In the genomic region with DNA sequence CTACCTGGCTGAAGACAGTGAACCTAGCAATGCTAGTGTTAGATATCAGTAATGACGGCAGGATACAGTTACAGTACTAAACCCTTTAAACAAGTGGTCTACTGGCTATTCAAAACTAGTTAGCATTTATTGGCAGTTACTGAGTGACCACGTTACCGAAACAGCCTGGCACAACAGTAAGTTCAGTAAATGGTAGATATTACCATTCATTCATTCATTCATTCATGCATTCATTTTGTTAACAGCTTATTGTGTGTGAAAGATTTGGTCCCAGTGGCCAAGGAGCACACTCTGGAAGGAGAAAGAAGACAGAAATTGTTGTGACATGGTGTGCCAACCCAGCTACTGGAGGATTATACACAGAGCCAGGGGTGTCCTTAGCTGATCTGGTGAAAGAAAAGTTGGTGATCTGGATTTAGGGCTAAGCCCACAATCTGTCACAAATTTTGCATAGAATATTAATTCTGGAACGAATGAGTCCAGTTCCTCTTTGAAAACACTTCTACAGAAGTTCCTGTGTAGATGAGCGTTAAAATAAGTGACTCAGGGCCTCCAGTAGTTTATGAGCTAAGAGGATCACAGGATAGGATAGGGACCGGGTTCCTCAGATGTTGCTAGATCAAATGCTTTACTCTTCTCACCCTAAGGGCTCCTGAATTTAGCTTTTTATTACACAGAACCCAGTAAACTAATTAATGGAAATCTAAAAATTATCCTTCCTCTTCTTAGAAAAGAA, we compare ENCODE assay signal across 8 cellular contexts.
A peak's percentile ranks its signal among the peaks of the same experiment; 100 is the strongest.
DNase-seq lines count a peak whose midpoint lies in the region; ATAC-seq and TF ChIP-seq lines count a peak whose summit lies in the region.

No MANE protein-coding gene starts in this region.

- intact Hi-C loops in thyroid gland (cut with DNase I) = loop anchor here (10.0 kb wide), 1 partner anchor 116 kb away; no protein-coding TSS in a partner anchor

- no peaks in the 10 kb centered on the region for H3K36me3 Mint-ChIP-seq in activated CD8-positive, alpha-beta memory T cell treated with anti-CD3 and anti-CD28 coated beads, Interleukin-2, amount 10 ng/mL, durations not matched to agents 7 days and 5 days

- TF ChIP-seq CTCF in VCaP (conservative IDR thresholded peaks at IDR 0.05) (no peak), thyroid gland (IDR thresholded peaks at IDR 0.05) (no peak), GM13977 (IDR thresholded peaks at IDR 0.05; ENCODE audit: extremely low read depth, insufficient read depth, missing control alignments) (no peak)

- H3K9me3 ChIP-seq in iPS-20b (ENCODE audit: insufficient read depth, low read depth, low read length) = no peaks in the 10 kb centered on the region
- H3K9me3 ChIP-seq in thyroid gland = no peaks in the 10 kb centered on the region

- DNase-seq in activated CD8-positive, alpha-beta memory T cell treated with anti-CD3 and anti-CD28 coated beads, Interleukin-2, amount 10 ng/mL, durations not matched to agents 7 days and 5 days = no peak
- DNase-seq in activated CD8-positive, alpha-beta memory T cell treated with anti-CD3 and anti-CD28 coated beads, Interleukin-2, amount 50 U/mL, for 48 hours = no peak
- DNase-seq in thyroid gland (no peak), NCI-H510A treated with DMSO at 0.1 percent for 48 hours (lab: John Stamatoyannopoulos, UW) (no peak), left lobe of liver (ENCODE audit: low spot score) (no peak), GM13977 (ENCODE audit: low spot score) (no peak)

- in situ Hi-C loops in GM13977 (cut with MboI; ENCODE audit: low pct_unique_long_range_greater_than_20kb, low sequenced_read_pairs, unreplicated experiment) = no loop called here

- peaks cover 8% of the 10 kb centered on the region for H3K4me1 Mint-ChIP-seq in activated CD8-positive, alpha-beta memory T cell treated with anti-CD3 and anti-CD28 coated beads, Interleukin-2, amount 10 ng/mL, durations not matched to agents 7 days and 5 days

- peak overlapping the region; percentile 93; the same call in 1 of the 2 replicates for H3K9ac ChIP-seq in iPS-20b (ENCODE audit: low read depth, low read length)

- H3K4me1 ChIP-seq in iPS-20b (ENCODE audit: insufficient read depth, low read length) = peaks cover 7% of the 10 kb centered on the region; the same call in 1 of the 2 replicates
- peaks cover 9 to 15% of the 10 kb centered on the region in 2 donors for H3K4me1 ChIP-seq in thyroid gland

- H3K27ac Mint-ChIP-seq in activated CD8-positive, alpha-beta memory T cell treated with anti-CD3 and anti-CD28 coated beads, Interleukin-2, amount 10 ng/mL, durations not matched to agents 7 days and 5 days = no peak overlapping the region

- H3K27me3 ChIP-seq in iPS-20b (ENCODE audit: insufficient read depth, low read length) (peaks cover 26% of the 10 kb centered on the region), thyroid gland (no peaks in the 10 kb centered on the region)

- no peak for TF ChIP-seq POLR2A in thyroid gland (IDR thresholded peaks at IDR 0.05)

- H3K27me3 Mint-ChIP-seq in activated CD8-positive, alpha-beta memory T cell treated with anti-CD3 and anti-CD28 coated beads, Interleukin-2, amount 10 ng/mL, durations not matched to agents 7 days and 5 days = peaks cover 74% of the 10 kb centered on the region

- H3K36me3 ChIP-seq in iPS-20b (ENCODE audit: insufficient read depth, low read depth, low read length) (no peaks in the 10 kb centered on the region), thyroid gland (no peaks in the 10 kb centered on the region)

- H3K4me3 ChIP-seq in iPS-20b (ENCODE audit: low read length) = peak overlapping the region; percentile 95
- H3K4me3 ChIP-seq in thyroid gland (replicated peaks in 1 of 3) = no peak overlapping the region

- ATAC-seq in activated CD8-positive, alpha-beta memory T cell treated with anti-CD3 and anti-CD28 coated beads, Interleukin-2, amount 10 ng/mL, durations not matched to agents 7 days and 5 days = no peak
- no peak for ATAC-seq in left lobe of liver

- H3K27ac ChIP-seq in VCaP = peak overlapping the region; percentile 78
- H3K27ac ChIP-seq in iPS-20b (ENCODE audit: low read length) = no peak overlapping the region
- peak overlapping the region in 2 of 3 donors; percentile 79 to 86 for H3K27ac ChIP-seq in thyroid gland

- peak overlapping the region; percentile 57 for H3K4me3 Mint-ChIP-seq in activated CD8-positive, alpha-beta memory T cell treated with anti-CD3 and anti-CD28 coated beads, Interleukin-2, amount 10 ng/mL, durations not matched to agents 7 days and 5 days

- CTCF ChIA-PET in activated CD8-positive, alpha-beta memory T cell treated with anti-CD3 and anti-CD28 coated beads, Interleukin-2, amount 10 ng/mL, durations not matched to agents 7 days and 5 days (lab: Charles Lee) = interaction anchor here (0.7 to 2.1 kb wide), 4 partner anchors 10 to 38 kb away, joined by 3 to 7 read pairs (median 5); no protein-coding TSS in a partner anchor

- 85 to 88% methylated on average over 6 of the region's 6 CpGs for WGBS in thyroid gland, 2 donors

- no peaks in the 10 kb centered on the region for H3K9me3 Mint-ChIP-seq in activated CD8-positive, alpha-beta memory T cell treated with anti-CD3 and anti-CD28 coated beads, Interleukin-2, amount 10 ng/mL, durations not matched to agents 7 days and 5 days (ENCODE audit: low read depth)
